8 cellular contexts compared by ENCODE assay signal in genomic region chr3:13461169-13462124, GRCh38. TPM values are rescaled to one million over a fixed set of nuclear protein-coding genes. Genes with fewer than 3 reads are reported as not detected.
A peak's percentile ranks its signal among the peaks of the same experiment; 100 is the strongest.
DNase-seq lines count a peak whose midpoint lies in the region; ATAC-seq and TF ChIP-seq lines count a peak whose summit lies in the region.

No MANE protein-coding gene starts in this region.

- no peaks in the 10 kb centered on the region for H3K27me3 ChIP-seq in uterus

- no peak overlapping the region for H3K27ac ChIP-seq in uterus

- H3K36me3 Mint-ChIP-seq in activated naive CD4-positive, alpha-beta T cell treated with anti-CD3 and anti-CD28 coated beads, Interleukin-2, amount 10 ng/mL, durations not matched to agents 7 days and 5 days: no peaks in the 10 kb centered on the region

- peak; percentile 76 for ATAC-seq in SK-N-SH treated with all-trans-retinoic acid at 6 μM for 48 hours

- H3K36me3 ChIP-seq in uterus: no peaks in the 10 kb centered on the region

- H3K4me3 ChIP-seq in GM12865 (ENCODE audit: low read depth, low read length): no peak overlapping the region
- H3K4me3 ChIP-seq in uterus: no peak overlapping the region

- TF ChIP-seq POLR2A in uterus (IDR thresholded peaks at IDR 0.05): no peak

- intact Hi-C loops in uterus (cut with DNase I; ENCODE audit: low total_unique reads): no loop called here

- no peak overlapping the region for H3K27ac Mint-ChIP-seq in activated naive CD4-positive, alpha-beta T cell treated with anti-CD3 and anti-CD28 coated beads, Interleukin-2, amount 10 ng/mL, durations not matched to agents 7 days and 5 days

- peak; percentile 90 for DNase-seq in GM12865 (ENCODE audit: low read depth)
- DNase-seq in HPDE6-E6E7 (ENCODE audit: extremely low spot score): peak; percentile 9
- peak; percentile 86 for DNase-seq in activated naive CD4-positive, alpha-beta T cell treated with anti-CD3 and anti-CD28 coated beads, Interleukin-2, amount 10 ng/mL, durations not matched to agents 7 days and 5 days
- DNase-seq in iPS-NIHi11 (ENCODE audit: low spot score): peak; percentile 91
- DNase-seq in stimulated activated CD4-positive, alpha-beta T cell treated with anti-CD3 and anti-CD28 coated beads, TNF-alpha, amount 100 ng/mL, for 24 hours (ENCODE audit: low read depth in 3 of 3): peak; percentile 51 to 74 (median 54)
- DNase-seq in uterus: no peak
- no peak for DNase-seq in A172 (ENCODE audit: low spot score)

- H3K4me1 ChIP-seq in uterus: no peaks in the 10 kb centered on the region

- peaks cover 61% of the 10 kb centered on the region for H3K27me3 Mint-ChIP-seq in activated naive CD4-positive, alpha-beta T cell treated with anti-CD3 and anti-CD28 coated beads, Interleukin-2, amount 10 ng/mL, durations not matched to agents 7 days and 5 days

- H3K4me3 Mint-ChIP-seq in activated naive CD4-positive, alpha-beta T cell treated with anti-CD3 and anti-CD28 coated beads, Interleukin-2, amount 10 ng/mL, durations not matched to agents 7 days and 5 days: no peak overlapping the region

- TF ChIP-seq CTCF in GM12865 (IDR thresholded peaks at IDR 0.05; ENCODE audit: insufficient read depth, low read depth, low read length, missing control alignments) (peak; percentile 93), uterus (IDR thresholded peaks at IDR 0.05) (peak in 1 of 4 experiments; percentile 15)

- H3K9me3 Mint-ChIP-seq in activated naive CD4-positive, alpha-beta T cell treated with anti-CD3 and anti-CD28 coated beads, Interleukin-2, amount 10 ng/mL, durations not matched to agents 7 days and 5 days: no peaks in the 10 kb centered on the region

- H3K4me1 Mint-ChIP-seq in activated naive CD4-positive, alpha-beta T cell treated with anti-CD3 and anti-CD28 coated beads, Interleukin-2, amount 10 ng/mL, durations not matched to agents 7 days and 5 days: peaks cover 3% of the 10 kb centered on the region

- no peaks in the 10 kb centered on the region for H3K9me3 ChIP-seq in uterus

- CTCF ChIA-PET in activated naive CD4-positive, alpha-beta T cell treated with anti-CD3 and anti-CD28 coated beads, Interleukin-2, amount 10 ng/mL, durations not matched to agents 7 days and 5 days (lab: Charles Lee): interaction anchor here (0.6 to 4.5 kb wide), 25 partner anchors 9 to 370 kb away, joined by 3 to 36 read pairs (median 4); partner anchors contain the start of gene NUP210

TF ChIP-seq in SK-N-SH treated with all-trans-retinoic acid at 6 μM for 48 hours, 23 proteins besides CTCF, POLR2A, EP300 and RAD21:
- TF ChIP-seq ZFP30 (CRISPR knock-in tag; IDR thresholded peaks at IDR 0.05) (no peak), ESRRG (CRISPR knock-in tag; IDR thresholded peaks at IDR 0.05) (no peak), ISL1 (CRISPR knock-in tag; IDR thresholded peaks at IDR 0.05) (no peak), RARB (CRISPR knock-in tag; IDR thresholded peaks at IDR 0.05) (no peak), TOX (CRISPR knock-in tag; IDR thresholded peaks at IDR 0.05; ENCODE audit: borderline replicate concordance) (no peak), ZNF8 (CRISPR knock-in tag; IDR thresholded peaks at IDR 0.05) (no peak), CREB5 (CRISPR knock-in tag; IDR thresholded peaks at IDR 0.05; ENCODE audit: low read depth) (no peak), CSRNP3 (CRISPR knock-in tag; IDR thresholded peaks at IDR 0.05) (no peak), CSDC2 (CRISPR knock-in tag; IDR thresholded peaks at IDR 0.05) (no peak), BACH2 (CRISPR knock-in tag; IDR thresholded peaks at IDR 0.05; ENCODE audit: borderline replicate concordance) (no peak), OSR1 (CRISPR knock-in tag; IDR thresholded peaks at IDR 0.05) (no peak), ZC3H10 (CRISPR knock-in tag; IDR thresholded peaks at IDR 0.05) (no peak), SNAI2 (CRISPR knock-in tag; IDR thresholded peaks at IDR 0.05) (no peak), POU6F1 (CRISPR knock-in tag; IDR thresholded peaks at IDR 0.05; ENCODE audit: borderline replicate concordance, low read depth) (no peak), ARNTL (CRISPR knock-in tag; IDR thresholded peaks at IDR 0.05; ENCODE audit: borderline replicate concordance, low read depth) (no peak), ZFP3 (CRISPR knock-in tag; IDR thresholded peaks at IDR 0.05) (no peak)
TF ChIP-seq in SK-N-SH treated with all-trans-retinoic acid at 6 μM for 48 hours: peak in this region for 0.

RNA-seq across cellular contexts. Expression of gene HDAC11, which starts 18.7 kb away (rescaled TPM):
- 10 to 100 TPM in 3 of 4 donors, 1 to 10 TPM in 1; 7.4 to 20.6 (median 11.7) TPM for total RNA-seq in uterus
- 16.7 and 17.4 TPM in 2 replicates for total RNA-seq in A172 (2014; rRNA removed; shearing (Covaris generic))

RNA-seq across cellular contexts. Expression of gene NUP210, which starts 41.3 kb away (rescaled TPM):
- total RNA-seq in uterus: 1 to 10 TPM in 3 of 4 donors, under 1 TPM in 1; 0.29 to 9.5 (median 5.1) TPM
- 14.1 and 16.3 TPM in 2 replicates for total RNA-seq in A172 (2014; rRNA removed; shearing (Covaris generic))

Comparison
In these comparisons a context has a peak if more than half of its experiments do, and no peak if none do; other contexts are left out.
1. DNase-seq: peak in GM12865 (single experiment), HPDE6-E6E7 (single experiment), activated naive CD4-positive, alpha-beta T cell treated with anti-CD3 and anti-CD28 coated beads, Interleukin-2, amount 10 ng/mL, durations not matched to agents 7 days and 5 days (single experiment), iPS-NIHi11 (single experiment) and stimulated activated CD4-positive, alpha-beta T cell treated with anti-CD3 and anti-CD28 coated beads, TNF-alpha, amount 100 ng/mL, for 24 hours (3 of 3); none in uterus (0 of 2) and A172 (single experiment).